Comparison of ENCODE assay signal across 13 cellular contexts in the genomic region with DNA sequence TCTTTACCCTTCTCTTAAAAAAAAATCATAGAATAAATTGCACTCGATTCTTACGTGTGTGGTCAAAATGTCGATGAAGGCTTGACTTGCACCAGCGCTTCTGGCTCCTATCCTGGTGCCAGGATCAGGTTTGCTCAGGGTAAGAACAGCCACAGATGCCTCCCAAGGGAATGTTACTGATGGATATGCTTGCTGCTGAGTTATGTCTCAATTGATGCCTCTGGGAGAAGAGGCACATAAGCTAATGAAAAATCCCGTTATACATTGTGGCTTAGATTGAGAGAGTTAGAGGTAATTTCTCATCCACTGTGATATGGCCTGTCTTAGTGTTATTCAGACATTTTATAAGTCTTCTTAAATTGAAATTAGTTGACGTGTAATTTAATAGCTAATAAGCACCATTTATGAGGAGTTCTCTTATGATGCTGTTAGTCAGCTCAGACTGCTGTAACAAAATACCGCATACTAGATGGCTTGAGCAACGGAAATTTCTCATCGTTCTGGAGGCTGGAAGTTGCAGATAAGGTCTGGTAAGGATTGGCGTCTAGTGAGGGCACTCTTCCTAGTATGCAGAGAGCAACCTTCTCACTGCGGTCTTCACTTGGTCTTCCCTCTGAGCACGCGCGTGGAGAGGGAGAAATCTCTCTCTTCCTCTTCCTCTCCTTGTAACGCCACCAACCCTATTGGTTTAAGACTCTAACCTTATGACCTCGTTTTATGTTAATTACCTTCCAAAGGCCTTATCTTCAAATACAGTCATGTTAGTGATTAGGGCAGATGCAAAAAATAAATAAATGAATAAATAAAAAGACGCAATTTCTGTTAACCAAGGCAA.
DNase-seq lines count a peak whose midpoint lies in the region; FAIRE-seq and TF ChIP-seq lines count a peak whose summit lies in the region.
"Had no signal": no experiment of that assay in that cellular context is flagged by ENCODE, and none has a peak within 500 bp of the region (broad histone marks: within the 10 kb centered on the region; RNA-seq: fewer than 3 reads in every experiment).

No MANE protein-coding gene starts in this region.

- no peaks in the 10 kb centered on the region for H3K9me3 ChIP-seq in trophoblast cell (ENCODE audit: insufficient read depth, low read depth, low read length)
- H3K9me3 ChIP-seq in kidney (ENCODE audit: control insufficient read depth in 1 of 2, low read length in 2 of 2), result no peaks in the 10 kb centered on the region
- H3K9me3 ChIP-seq: SJCRH30, spleen, tibial artery had no signal

- H4K8ac ChIP-seq in trophoblast cell (ENCODE audit: low read depth, low read length), result no peak overlapping the region

- no peak overlapping the region for H3K23ac ChIP-seq in trophoblast cell (ENCODE audit: low read length)

- no peak overlapping the region for H2BK5ac ChIP-seq in trophoblast cell (ENCODE audit: low read depth, low read length, poor library complexity)

- no peak overlapping the region for H4K12ac ChIP-seq in trophoblast cell (ENCODE audit: low read depth, low read length)

- peaks cover 0 to 3% of the 10 kb centered on the region in 2 experiments for H3K4me1 ChIP-seq in trophoblast cell (ENCODE audit: control insufficient read depth in 1 of 2, insufficient read depth in 2 of 2, low read length in 2 of 2)
- H3K4me1 ChIP-seq in kidney (ENCODE audit: control insufficient read depth in 1 of 2, insufficient read depth in 1 of 2, low read depth in 1 of 2, low read length in 2 of 2), result peaks cover 0 to 3% of the 10 kb centered on the region in 2 donors
- H3K4me1 ChIP-seq: SJCRH30 had no signal

- no peaks in the 10 kb centered on the region for H3K79me1 ChIP-seq in trophoblast cell (ENCODE audit: low read length)

- no peaks in the 10 kb centered on the region for H3K36me3 ChIP-seq in trophoblast cell (ENCODE audit: control insufficient read depth in 1 of 2, insufficient read depth in 2 of 2, low read length in 2 of 2)
- H3K36me3 ChIP-seq in kidney (ENCODE audit: control insufficient read depth in 1 of 2, insufficient read depth in 2 of 2, low read length in 2 of 2), result no peaks in the 10 kb centered on the region
- H3K36me3 ChIP-seq: SJCRH30, spleen, tibial artery had no signal

- H2AFZ ChIP-seq in trophoblast cell (ENCODE audit: insufficient read depth, low read length, poor library complexity), result no peak overlapping the region

- intact Hi-C loops in kidney (cut with DNase I), result no loop called here

- no peaks in the 10 kb centered on the region for H3K79me2 ChIP-seq in trophoblast cell (ENCODE audit: control insufficient read depth, insufficient read depth, low read length, poor library complexity)

- no peak overlapping the region for H4K91ac ChIP-seq in trophoblast cell (ENCODE audit: low read depth, low read length)

- H3K27me3 ChIP-seq in trophoblast cell (ENCODE audit: insufficient read depth, low read length), result no peaks in the 10 kb centered on the region
- H3K27me3 ChIP-seq: SJCRH30, spleen, tibial artery had no signal

- no peak overlapping the region for H2AK5ac ChIP-seq in trophoblast cell (ENCODE audit: low read length)

- H3K4me3 ChIP-seq in choroid plexus epithelial cell (ENCODE audit: low read depth, low read length) (no peak overlapping the region), trophoblast cell (ENCODE audit: low read depth, low read length) (no peak overlapping the region), kidney (ENCODE audit: low read length in 2 of 2) (no peak overlapping the region)
- H3K4me3 ChIP-seq: SJCRH30, spleen, tibial artery had no signal

- no peak for TF ChIP-seq CTCF in choroid plexus epithelial cell (conservative IDR thresholded peaks at IDR 0.05; ENCODE audit: low read depth, low read length)
- no peak for TF ChIP-seq CTCF in kidney (IDR thresholded peaks at IDR 0.05; ENCODE audit: borderline replicate concordance, extremely low read depth, insufficient read depth)

- H3K27ac ChIP-seq in trophoblast cell (ENCODE audit: low read depth, low read length), result no peak overlapping the region
- H3K27ac ChIP-seq in kidney (ENCODE audit: low read depth in 2 of 2, low read length in 2 of 2), result no peak overlapping the region
- H3K27ac ChIP-seq: SJCRH30, spleen, tibial artery had no signal

- no peak overlapping the region for H3K4ac ChIP-seq in trophoblast cell (ENCODE audit: low read depth, low read length)

- H2BK12ac ChIP-seq in trophoblast cell (ENCODE audit: low read length), result no peak overlapping the region

- DNase-seq in KG1 (lab: John Stamatoyannopoulos, UW) (peak; percentile 21), NOMO-1 treated with DMSO at 0.1 percent for 48 hours (lab: John Stamatoyannopoulos, UW; ENCODE audit: unreplicated experiment) (peak; percentile 32), choroid plexus epithelial cell (ENCODE audit: low read depth) (peak; percentile 77), trophoblast cell (peak; percentile 85 to 90), NAMALWA (ENCODE audit: low spot score) (no peak), kidney (no peak), NCI-H1048 (lab: John Stamatoyannopoulos, UW) (no peak), AG08396 (ENCODE audit: low spot score) (no peak)
- DNase-seq: activated T-cell treated with anti-CD3 and anti-CD28 coated beads, Interleukin-2, amount 50 U/mL, for 4 hours; COR-L47; SJCRH30; spleen; tibial artery had no signal

- no peak overlapping the region for H3K18ac ChIP-seq in trophoblast cell (ENCODE audit: low read length)

- no peak overlapping the region for H3K14ac ChIP-seq in trophoblast cell (ENCODE audit: low read length)

- H3K4me2 ChIP-seq in trophoblast cell (ENCODE audit: low read length), result no peak overlapping the region

- H3K9ac ChIP-seq in trophoblast cell (ENCODE audit: low read length) (no peak overlapping the region), kidney (ENCODE audit: low read length in 2 of 2) (no peak overlapping the region)

- WGBS in trophoblast cell (ENCODE audit: extremely low coverage, insufficient coverage, insufficient read length), result no CpG with 5 or more reads among the region's 17 CpGs

- no peak overlapping the region for H2BK120ac ChIP-seq in trophoblast cell (ENCODE audit: insufficient read depth, low read length, poor library complexity)

- no peak for FAIRE-seq in kidney (lab: Jason Lieb, UNC)

Comparison
In these comparisons a context has a peak if more than half of its experiments do, and no peak if none do; other contexts are left out.
1. DNase-seq: peak in KG1 (single experiment), NOMO-1 treated with DMSO at 0.1 percent for 48 hours (single experiment), choroid plexus epithelial cell (single experiment) and trophoblast cell (2 of 2); none in NAMALWA (single experiment), kidney (single experiment), NCI-H1048 (single experiment) and AG08396 (single experiment).